13 cellular contexts compared by ENCODE assay signal in the genomic region with DNA sequence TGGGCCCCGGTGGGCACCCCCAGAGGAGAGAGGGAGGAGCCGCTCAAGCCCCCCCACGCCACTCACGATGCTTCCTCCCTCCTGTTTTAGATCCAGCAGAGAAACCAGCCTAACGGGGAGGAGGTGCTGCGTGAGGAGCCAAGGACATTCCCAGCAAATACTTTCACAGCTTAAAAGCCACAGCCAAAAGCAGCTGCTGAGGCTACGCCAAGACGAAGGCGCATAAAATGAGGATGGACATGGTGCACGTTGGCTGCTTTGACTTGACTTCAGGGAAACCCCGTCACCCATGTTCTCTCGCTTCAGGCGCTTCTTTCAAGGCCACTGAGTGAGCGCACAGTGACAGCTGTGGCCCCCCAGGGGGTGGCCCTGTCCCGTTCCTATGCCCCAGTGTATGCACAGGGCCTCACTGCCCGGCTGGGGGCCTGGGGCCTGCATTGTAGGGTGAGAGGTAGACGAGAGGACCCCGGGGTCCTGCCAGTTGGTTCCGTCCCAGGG.
DNase-seq lines count a peak whose midpoint lies in the region; ATAC-seq and TF ChIP-seq lines count a peak whose summit lies in the region.
"Had no signal": no experiment of that assay in that cellular context is flagged by ENCODE, and none has a peak within 500 bp of the region (broad histone marks: within the 10 kb centered on the region; RNA-seq: fewer than 3 reads in every experiment).

No MANE protein-coding gene starts in this region.

- DNase-seq in medulla oblongata (ENCODE audit: extremely low spot score), result peak; percentile 50
- DNase-seq in dermis blood vessel endothelial cell, result no peak
- DNase-seq in NCI-H446 (lab: John Stamatoyannopoulos, UW), result no peak
- DNase-seq: activated CD4-positive, alpha-beta T cell treated with anti-CD3 and anti-CD28 coated beads, Interleukin-2, amount 10 ng/mL, durations not matched to agents 7 days and 5 days; NCI-H2227 treated with DMSO at 0.1 percent for 48 hours; SIG-M5; stimulated activated CD4-positive, alpha-beta T cell treated with anti-CD3 and anti-CD28 coated beads, Interleukin-12 subunit alpha, Interleukin-12 subunit beta, amount 100 ng/mL, for 4 hours had no signal

- H3K9me3 ChIP-seq in HEK293 (ENCODE audit: control insufficient read depth, insufficient read depth, low read depth, low read length), result no peaks in the 10 kb centered on the region
- no peaks in the 10 kb centered on the region for H3K9me3 ChIP-seq in esophagus (ENCODE audit: control insufficient read depth in 2 of 2, insufficient read depth in 1 of 2, low read depth in 1 of 2, low read length in 1 of 2)
- H3K9me3 ChIP-seq in subcutaneous abdominal adipose tissue (ENCODE audit: control insufficient read depth in 5 of 5, low read length in 5 of 5), result no peaks in the 10 kb centered on the region

- no peak overlapping the region for H3K27ac ChIP-seq in HEK293 (ENCODE audit: extremely low read depth, low read depth, low read length)
- peak overlapping the region; percentile 68 to 71 for H3K27ac ChIP-seq in esophagus (ENCODE audit: low read depth in 2 of 2, low read length in 1 of 2)
- H3K27ac ChIP-seq in subcutaneous abdominal adipose tissue (ENCODE audit: low read depth, low read length), result peak overlapping the region; percentile 80

- POLR2A ChIA-PET in HEK293 (lab: Yijun Ruan, JAX), result no interaction called here

- H3K27me3 ChIP-seq in esophagus (ENCODE audit: control insufficient read depth in 1 of 2, insufficient read depth in 2 of 2, low read length in 2 of 2), result no peaks in the 10 kb centered on the region
- H3K27me3 ChIP-seq in subcutaneous abdominal adipose tissue (ENCODE audit: control insufficient read depth in 5 of 5, insufficient read depth in 4 of 5, low read length in 5 of 5), result peaks cover 0 to 2% (median 0%) of the 10 kb centered on the region in 5 donors

- TF ChIP-seq CTCF in HEK293 (tag by site-specific recombination; IDR thresholded peaks at IDR 0.05), result no peak

- H3K9ac ChIP-seq in subcutaneous abdominal adipose tissue (ENCODE audit: low read length in 5 of 5), result peak overlapping the region in 2 of 5 donors; percentile 11 to 53

- 67 to 73% methylated on average over 19 of the region's 19 CpGs for WGBS in esophagus, 2 donors

- no peaks in the 10 kb centered on the region for H3K4me1 ChIP-seq in HEK293 (ENCODE audit: control insufficient read depth, insufficient read depth, low read length)
- H3K4me1 ChIP-seq in esophagus (ENCODE audit: control insufficient read depth in 2 of 2, insufficient read depth in 2 of 2, low read length in 1 of 2), result peaks cover 0 to 6% of the 10 kb centered on the region in 2 donors
- peaks cover 2 to 14% (median 14%) of the 10 kb centered on the region in 5 donors for H3K4me1 ChIP-seq in subcutaneous abdominal adipose tissue (ENCODE audit: control insufficient read depth in 5 of 5, insufficient read depth in 5 of 5, low read length in 5 of 5)

- CTCF ChIA-PET in HEK293 (lab: Yijun Ruan, JAX), result interaction anchor here (0.7 to 2.9 kb wide), 5 partner anchors 12 to 265 kb away, joined by 3 to 11 read pairs (median 5); no protein-coding TSS in a partner anchor

- ATAC-seq in HG02884 (IDR thresholded peaks at IDR 0.05; ENCODE audit: unreplicated experiment), result no peak
- no peak for ATAC-seq in GM19452 (IDR thresholded peaks at IDR 0.05; ENCODE audit: unreplicated experiment)

- H3K36me3 ChIP-seq in HEK293 (ENCODE audit: control insufficient read depth in 2 of 2, insufficient read depth in 1 of 2, low read length in 2 of 2) (no peaks in the 10 kb centered on the region), esophagus (ENCODE audit: control insufficient read depth in 2 of 2, insufficient read depth in 2 of 2, low read length in 1 of 2) (no peaks in the 10 kb centered on the region), subcutaneous abdominal adipose tissue (ENCODE audit: control insufficient read depth in 5 of 5, insufficient read depth in 5 of 5, low read length in 5 of 5) (no peaks in the 10 kb centered on the region)

- H3K4me3 ChIP-seq in HEK293 (ENCODE audit: low read depth, low read length), result no peak overlapping the region
- no peak overlapping the region for H3K4me3 ChIP-seq in esophagus (ENCODE audit: low read depth in 1 of 2, low read length in 2 of 2)
- no peak overlapping the region for H3K4me3 ChIP-seq in subcutaneous abdominal adipose tissue (ENCODE audit: low read depth in 1 of 5, low read length in 5 of 5)
- H3K4me3 ChIP-seq: K562 had no signal

TF ChIP-seq in HEK293, 187 proteins besides CTCF, POLR2A, EP300 and RAD21:
- TF ChIP-seq ZNF776 (tag by site-specific recombination; IDR thresholded peaks at IDR 0.05; ENCODE audit: borderline replicate concordance), result no peak
- TF ChIP-seq, protein P1, sequence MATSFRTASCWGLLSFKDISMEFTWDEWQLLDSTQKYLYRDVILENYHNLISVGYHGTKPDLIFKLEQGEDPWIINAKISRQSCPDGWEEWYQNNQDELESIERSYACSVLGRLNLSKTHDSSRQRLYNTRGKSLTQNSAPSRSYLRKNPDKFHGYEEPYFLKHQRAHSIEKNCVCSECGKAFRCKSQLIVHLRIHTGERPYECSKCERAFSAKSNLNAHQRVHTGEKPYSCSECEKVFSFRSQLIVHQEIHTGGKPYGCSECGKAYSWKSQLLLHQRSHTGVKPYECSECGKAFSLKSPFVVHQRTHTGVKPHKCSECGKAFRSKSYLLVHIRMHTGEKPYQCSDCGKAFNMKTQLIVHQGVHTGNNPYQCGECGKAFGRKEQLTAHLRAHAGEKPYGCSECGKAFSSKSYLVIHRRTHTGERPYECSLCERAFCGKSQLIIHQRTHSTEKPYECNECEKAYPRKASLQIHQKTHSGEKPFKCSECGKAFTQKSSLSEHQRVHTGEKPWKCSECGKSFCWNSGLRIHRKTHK (tag by site-specific recombination; IDR thresholded peaks at IDR 0.05), result no peak
- TF ChIP-seq ZIC2 (tag by site-specific recombination; IDR thresholded peaks at IDR 0.05), result peak; percentile 29
